Comparison of ENCODE assay signal across 1 cellular context in genomic region chr17:15978606-15979005, GRCh38.
TF ChIP-seq lines count a peak whose summit lies in the region.

No MANE protein-coding gene starts in this region.

TF ChIP-seq in K562, 482 proteins besides CTCF, POLR2A, EP300 and RAD21:
- TF ChIP-seq ZBTB33 (CRISPR knock-in tag; IDR thresholded peaks at IDR 0.05) = no peak
- TF ChIP-seq CLOCK (CRISPR knock-in tag; IDR thresholded peaks at IDR 0.05; ENCODE audit: borderline replicate concordance) = no peak
- 0 out of 2 replicates have a peak, but pooled peaks have one; percentile 20 for TF ChIP-seq HMBOX1 (IDR thresholded peaks at IDR 0.05)
- TF ChIP-seq TSHZ1 (CRISPR knock-in tag; IDR thresholded peaks at IDR 0.05) = no peak
- TF ChIP-seq PKNOX1 (IDR thresholded peaks at IDR 0.05) = 0 out of 2 replicates have a peak, but pooled peaks have one; percentile 9
- 0 out of 6 replicates have a peak, but pooled peaks of 1 of the 3 experiments have one; percentile 25 for TF ChIP-seq ZBTB11 (CRISPR knock-in tag; IDR thresholded peaks at IDR 0.05)
- no peak for TF ChIP-seq ZBTB43 (CRISPR knock-in tag; IDR thresholded peaks at IDR 0.05)
- 0 out of 2 replicates have a peak, but pooled peaks have one; percentile 32 for TF ChIP-seq NBN (IDR thresholded peaks at IDR 0.05; ENCODE audit: low read depth)
- 0 out of 2 replicates have a peak, but pooled peaks have one; percentile 12 for TF ChIP-seq ZEB2 (IDR thresholded peaks at IDR 0.05)
- no peak for TF ChIP-seq ADNP (tag; IDR thresholded peaks at IDR 0.05)
- no peak for TF ChIP-seq HOXB6 (CRISPR knock-in tag; IDR thresholded peaks at IDR 0.05; ENCODE audit: borderline replicate concordance)
TF ChIP-seq in K562: peak in this region for 5.
